8 cellular contexts compared by ENCODE assay signal in the genomic region with DNA sequence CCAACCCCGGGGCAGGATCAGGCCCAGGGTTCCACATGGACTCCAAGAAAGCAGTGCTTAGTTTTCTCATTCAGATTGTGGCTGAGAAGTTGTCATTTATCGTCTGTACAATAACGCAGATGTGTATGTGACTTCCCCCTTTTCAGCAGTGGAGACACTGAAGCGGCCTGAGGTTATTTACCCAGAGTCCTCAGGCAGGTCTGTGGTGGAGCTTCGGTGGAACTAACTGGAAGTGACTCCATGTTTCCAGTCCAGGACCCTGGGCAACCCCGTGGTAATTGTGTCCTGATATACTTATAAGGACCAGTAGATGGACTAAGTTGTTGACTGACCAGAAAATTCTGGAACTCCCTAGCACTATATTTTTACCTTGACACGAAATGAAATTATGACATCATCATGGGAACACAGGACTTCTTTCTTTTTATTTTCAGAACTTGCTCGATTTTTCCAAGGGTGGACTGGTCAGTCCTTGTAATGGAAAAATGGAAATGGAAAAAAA. TPM values are rescaled to one million over a fixed set of nuclear protein-coding genes. Genes with fewer than 3 reads are reported as not detected.
DNase-seq lines count a peak whose midpoint lies in the region; ATAC-seq and TF ChIP-seq lines count a peak whose summit lies in the region.

No MANE protein-coding gene starts in this region.

- in situ Hi-C loops in SK-MEL-5 (cut with HindIII; ENCODE audit: low pct_unique_long_range_greater_than_20kb, low sequenced_read_pairs): no loop called here

- H3K27ac Mint-ChIP-seq in glutamatergic neuron (ENCODE audit: unreplicated experiment): no peak overlapping the region
- H3K27ac Mint-ChIP-seq in mesothelial cell of epicardium: no peak overlapping the region

- peak overlapping the region; percentile 96 for H3K4me3 Mint-ChIP-seq in glutamatergic neuron (ENCODE audit: unreplicated experiment)
- H3K4me3 Mint-ChIP-seq in mesothelial cell of epicardium: no peak overlapping the region

- no peaks in the 10 kb centered on the region for H3K36me3 Mint-ChIP-seq in glutamatergic neuron (ENCODE audit: unreplicated experiment)
- no peaks in the 10 kb centered on the region for H3K36me3 Mint-ChIP-seq in mesothelial cell of epicardium

- POLR2A ChIA-PET in AG04450 (lab: Yijun Ruan, JAX): interaction anchor here (0.8 to 6.5 kb wide), 3 partner anchors 9 to 54 kb away, joined by 3 to 82 read pairs (median 3); no protein-coding TSS in a partner anchor

- TF ChIP-seq CTCF in AG04450 (IDR thresholded peaks at IDR 0.05; ENCODE audit: low read depth, low read length) (no peak), GM20000 (IDR thresholded peaks at IDR 0.05; ENCODE audit: extremely low read depth, missing control alignments) (no peak), glutamatergic neuron (IDR thresholded peaks at IDR 0.05; ENCODE audit: partially characterized antibody, unreplicated experiment) (no peak), mesothelial cell of epicardium (IDR thresholded peaks at IDR 0.05; ENCODE audit: unreplicated experiment) (no peak)

- H3K4me3 ChIP-seq in AG04450 (ENCODE audit: low read depth, low read length): no peak overlapping the region

- DNase-seq in AG04450 (ENCODE audit: low read depth, low spot score): no peak
- DNase-seq in GM20000 (ENCODE audit: low spot score): peak; percentile 58
- DNase-seq in SK-MEL-5 (ENCODE audit: low read depth, low spot score): peak; percentile 34
- no peak for DNase-seq in glutamatergic neuron
- DNase-seq in retina: no peak
- DNase-seq in mesothelial cell of epicardium (ENCODE audit: low spot score in 2 of 2, unreplicated experiment in 2 of 2): no peak
- no peak for DNase-seq in NCI-H1105 (lab: John Stamatoyannopoulos, UW)

- no peak for ATAC-seq in HG02798 (IDR thresholded peaks at IDR 0.05; ENCODE audit: poor library complexity, unreplicated experiment)

- peaks cover 6% of the 10 kb centered on the region for H3K27me3 Mint-ChIP-seq in glutamatergic neuron (ENCODE audit: unreplicated experiment)
- H3K27me3 Mint-ChIP-seq in mesothelial cell of epicardium (ENCODE audit: low read depth): no peaks in the 10 kb centered on the region

- H3K4me1 Mint-ChIP-seq in glutamatergic neuron (ENCODE audit: low read depth, unreplicated experiment): peaks cover 11% of the 10 kb centered on the region
- peaks cover 25% of the 10 kb centered on the region for H3K4me1 Mint-ChIP-seq in mesothelial cell of epicardium

- peaks cover 10% of the 10 kb centered on the region for H3K9me3 Mint-ChIP-seq in glutamatergic neuron (ENCODE audit: unreplicated experiment)
- no peaks in the 10 kb centered on the region for H3K9me3 Mint-ChIP-seq in mesothelial cell of epicardium

- H3K27me3 ChIP-seq in AG04450 (ENCODE audit: control insufficient read depth, insufficient read depth, low read length): no peaks in the 10 kb centered on the region

- H3K9me3 ChIP-seq in AG04450 (ENCODE audit: control insufficient read depth, insufficient read depth, low read length): no peaks in the 10 kb centered on the region; the same call in 1 of the 2 replicates

- H3K27ac ChIP-seq in AG04450 (ENCODE audit: low read depth, low read length): peak overlapping the region; percentile 73

- CTCF ChIA-PET in AG04450 (lab: Charles Lee): interaction anchor here (0.7 kb wide), 1 partner anchor 82 kb away, joined by 3 read pairs; no protein-coding TSS in a partner anchor

RNA-seq across cellular contexts. Expression of gene IER5, which starts 1.0 kb away (rescaled TPM):
- 20.4 and 20.7 TPM in 2 replicates for polyA plus RNA-seq in AG04450 (2011; rRNA removed)
- polyA minus RNA-seq in AG04450 (2011; rRNA and poly(A)+ RNA removed): 26.6 and 31.9 TPM in 2 replicates
- 31.5 and 32.6 TPM in 2 replicates for total RNA-seq in SK-MEL-5 (2014; rRNA removed; shearing (Covaris generic))
- polyA plus RNA-seq in SK-MEL-5 (2015; cell fraction: cytosol; rRNA removed): 40.8 and 40.9 TPM in 2 replicates
- polyA plus RNA-seq in SK-MEL-5 (2015; cell fraction: nucleus; rRNA removed): 34.1 and 48.0 TPM in 2 replicates
- total RNA-seq in glutamatergic neuron (ENCODE audit: unreplicated experiment) (8.8 TPM), mesothelial cell of epicardium (12.9 to 14.1 TPM (median 13.4 TPM) in 3 replicates)

RNA-seq across cellular contexts. Expression of gene MR1, which starts 53.7 kb away (rescaled TPM):
- polyA plus RNA-seq in AG04450 (2011; rRNA removed): 16.7 and 17.2 TPM in 2 replicates
- 11.0 and 12.4 TPM in 2 replicates for polyA minus RNA-seq in AG04450 (2011; rRNA and poly(A)+ RNA removed)
- 12.4 and 14.8 TPM in 2 replicates for total RNA-seq in SK-MEL-5 (2014; rRNA removed; shearing (Covaris generic))
- 10.7 and 11.0 TPM in 2 replicates for polyA plus RNA-seq in SK-MEL-5 (2015; cell fraction: cytosol; rRNA removed)
- polyA plus RNA-seq in SK-MEL-5 (2015; cell fraction: nucleus; rRNA removed): 1.6 and 6.5 TPM in 2 replicates
- total RNA-seq in glutamatergic neuron (ENCODE audit: unreplicated experiment): not detected
- 4.2 to 5.5 TPM (median 4.7 TPM) in 3 replicates for total RNA-seq in mesothelial cell of epicardium

Comparison
In these comparisons a context has a peak if more than half of its experiments do, and no peak if none do; other contexts are left out.
1. DNase-seq: peak in GM20000 (single experiment) and SK-MEL-5 (single experiment); none in AG04450 (single experiment), glutamatergic neuron (single experiment), retina (single experiment), mesothelial cell of epicardium (0 of 2) and NCI-H1105 (single experiment).